In genomic region chr20:39778431-39778830, GRCh38 we compare ENCODE assay signal across 16 cellular contexts.
"Had no signal": no experiment of that assay in that cellular context is flagged by ENCODE, and none has a peak within 500 bp of the region (broad histone marks: within the 10 kb centered on the region; RNA-seq: fewer than 3 reads in every experiment).

No MANE protein-coding gene starts in this region.

- H3K9me3 Mint-ChIP-seq: activated naive CD4-positive, alpha-beta T cell treated with anti-CD3 and anti-CD28 coated beads, Interleukin-2, amount 50 U/mL, for 24 hours had no signal

- DNase-seq: activated effector memory CD4-positive, alpha-beta T cell treated with anti-CD3 and anti-CD28 coated beads, Interleukin-2, amount 50 U/mL, for 16 hours; activated T-cell treated with anti-CD3 and anti-CD28 coated beads, Interleukin-2, amount 50 U/mL, for 72 hours; effector CD8-positive, alpha-beta T cell; esophagus squamous epithelium; left cardiac atrium; mesenchymal stem cell; naive thymus-derived CD8-positive, alpha-beta T cell; stimulated activated CD4-positive, alpha-beta T cell treated with anti-CD3 and anti-CD28 coated beads, Interleukin-12 subunit alpha, Interleukin-12 subunit beta, amount 100 ng/mL, for 4 hours; stimulated activated CD4-positive, alpha-beta T cell treated with anti-CD3 and anti-CD28 coated beads, Interleukin-2, amount 100 ng/mL, for 24 hours; stimulated activated naive CD4-positive, alpha-beta T cell treated with Interleukin-2 at 50 U/mL for 16 hours; T-helper 1 cell; T-helper 9 cell; thyroid gland had no signal

- H3K27ac Mint-ChIP-seq: activated naive CD4-positive, alpha-beta T cell treated with anti-CD3 and anti-CD28 coated beads, Interleukin-2, amount 50 U/mL, for 24 hours; activated T-cell treated with anti-CD3 and anti-CD28 coated beads, Interleukin-2, amount 50 U/mL, for 72 hours; naive thymus-derived CD8-positive, alpha-beta T cell had no signal

- H3K4me3 Mint-ChIP-seq: activated naive CD4-positive, alpha-beta T cell treated with anti-CD3 and anti-CD28 coated beads, Interleukin-2, amount 50 U/mL, for 24 hours; activated T-cell treated with anti-CD3 and anti-CD28 coated beads, Interleukin-2, amount 50 U/mL, for 72 hours; naive thymus-derived CD8-positive, alpha-beta T cell had no signal

- H3K27me3 Mint-ChIP-seq: activated naive CD4-positive, alpha-beta T cell treated with anti-CD3 and anti-CD28 coated beads, Interleukin-2, amount 50 U/mL, for 24 hours; naive thymus-derived CD8-positive, alpha-beta T cell had no signal

- ATAC-seq: activated T-cell treated with anti-CD3 and anti-CD28 coated beads, Interleukin-2, amount 50 U/mL, for 72 hours; left cardiac atrium; naive thymus-derived CD8-positive, alpha-beta T cell had no signal

- H3K4me1 Mint-ChIP-seq: activated naive CD4-positive, alpha-beta T cell treated with anti-CD3 and anti-CD28 coated beads, Interleukin-2, amount 50 U/mL, for 24 hours; naive thymus-derived CD8-positive, alpha-beta T cell had no signal

- H3K36me3 Mint-ChIP-seq: activated naive CD4-positive, alpha-beta T cell treated with anti-CD3 and anti-CD28 coated beads, Interleukin-2, amount 50 U/mL, for 24 hours; naive thymus-derived CD8-positive, alpha-beta T cell had no signal

- FAIRE-seq: astrocyte, bronchial epithelial cell had no signal
